ENCODE assay signal across 19 cellular contexts in genomic region chr18:32110005-32110404, GRCh38. TPM values are rescaled to one million over a fixed set of nuclear protein-coding genes. Genes with fewer than 3 reads are reported as not detected.
A peak's percentile ranks its signal among the peaks of the same experiment; 100 is the strongest.
DNase-seq lines count a peak whose midpoint lies in the region; ATAC-seq and TF ChIP-seq lines count a peak whose summit lies in the region.
"Had no signal": no experiment of that assay in that cellular context is flagged by ENCODE, and none has a peak within 500 bp of the region (broad histone marks: within the 10 kb centered on the region; RNA-seq: fewer than 3 reads in every experiment).

No MANE protein-coding gene starts in this region.

- H3K4me1 Mint-ChIP-seq in activated T-cell treated with anti-CD3 and anti-CD28 coated beads, Interleukin-2, amount 50 U/mL, for 72 hours (ENCODE audit: low read depth) = peaks cover 77% of the 10 kb centered on the region
- H3K4me1 Mint-ChIP-seq in activated T-cell treated with anti-CD3 and anti-CD28 coated beads, Interleukin-2, amount 50 U/mL, for 4 hours (ENCODE audit: low read depth) = peaks cover 54% of the 10 kb centered on the region
- no peaks in the 10 kb centered on the region for H3K4me1 Mint-ChIP-seq in WTC11
- H3K4me1 Mint-ChIP-seq: H9 had no signal

- no peak overlapping the region for H3K4me3 Mint-ChIP-seq in activated T-cell treated with anti-CD3 and anti-CD28 coated beads, Interleukin-2, amount 50 U/mL, for 72 hours
- H3K4me3 Mint-ChIP-seq in activated T-cell treated with anti-CD3 and anti-CD28 coated beads, Interleukin-2, amount 50 U/mL, for 4 hours = no peak overlapping the region
- no peak overlapping the region for H3K4me3 Mint-ChIP-seq in WTC11
- H3K4me3 Mint-ChIP-seq: B cell; CD4-positive, CD25-positive, alpha-beta regulatory T cell; CD8-positive, alpha-beta memory T cell; H9 had no signal

- no peaks in the 10 kb centered on the region for H3K36me3 ChIP-seq in A673 (ENCODE audit: insufficient read depth, low read length, poor library complexity, severe bottlenecking)
- peaks cover 25% of the 10 kb centered on the region for H3K36me3 ChIP-seq in neutrophil

- peak overlapping the region; percentile 82 for H3K27ac Mint-ChIP-seq in activated T-cell treated with anti-CD3 and anti-CD28 coated beads, Interleukin-2, amount 50 U/mL, for 72 hours
- H3K27ac Mint-ChIP-seq in WTC11 = no peak overlapping the region
- H3K27ac Mint-ChIP-seq: B cell, H9 had no signal

- H3K27me3 ChIP-seq in A673 (replicated peaks; ENCODE audit: insufficient read depth, low read depth, low read length, poor library complexity) (no peaks in the 10 kb centered on the region), neutrophil (no peaks in the 10 kb centered on the region)
- H3K27me3 ChIP-seq: BLaER1 treated with 17β-estradiol and CSF1 and Interleukin-3, amounts not matched to agents 10 nM and 100 nM had no signal

- peaks cover 4 to 23% of the 10 kb centered on the region in 2 donors for H3K36me3 Mint-ChIP-seq in activated T-cell treated with anti-CD3 and anti-CD28 coated beads, Interleukin-2, amount 50 U/mL, for 72 hours (ENCODE audit: insufficient read depth in 2 of 2)
- H3K36me3 Mint-ChIP-seq in activated T-cell treated with anti-CD3 and anti-CD28 coated beads, Interleukin-2, amount 50 U/mL, for 4 hours (ENCODE audit: insufficient read depth) = peaks cover 19% of the 10 kb centered on the region
- peaks cover 23% of the 10 kb centered on the region for H3K36me3 Mint-ChIP-seq in WTC11

- H3K4me1 ChIP-seq in A673 (ENCODE audit: insufficient read depth, low read length, poor library complexity, severe bottlenecking) (peaks cover 6% of the 10 kb centered on the region), neutrophil (ENCODE audit: control insufficient read depth in 1 of 2, insufficient read depth in 1 of 2, low read depth in 1 of 2, low read length in 1 of 2) (peaks cover 25 to 34% of the 10 kb centered on the region in 2 experiments)

- H3K4me3 ChIP-seq in A673 (ENCODE audit: low read depth, low read length, poor library complexity, severe bottlenecking) (no peak overlapping the region), neutrophil (ENCODE audit: low read depth in 1 of 2, low read length in 1 of 2) (no peak overlapping the region)
- H3K4me3 ChIP-seq: BLaER1 treated with 17β-estradiol and CSF1 and Interleukin-3, amounts not matched to agents 10 nM and 100 nM; GM12878 had no signal

- H3K27me3 Mint-ChIP-seq in activated T-cell treated with anti-CD3 and anti-CD28 coated beads, Interleukin-2, amount 50 U/mL, for 72 hours (ENCODE audit: low read depth) = no peaks in the 10 kb centered on the region
- H3K27me3 Mint-ChIP-seq in activated T-cell treated with anti-CD3 and anti-CD28 coated beads, Interleukin-2, amount 50 U/mL, for 4 hours (ENCODE audit: low read depth) = no peaks in the 10 kb centered on the region
- H3K27me3 Mint-ChIP-seq in WTC11 (ENCODE audit: low read depth) = no peaks in the 10 kb centered on the region
- H3K27me3 Mint-ChIP-seq: B cell; CD4-positive, CD25-positive, alpha-beta regulatory T cell; CD8-positive, alpha-beta memory T cell had no signal

- H3K9me3 Mint-ChIP-seq in activated T-cell treated with anti-CD3 and anti-CD28 coated beads, Interleukin-2, amount 50 U/mL, for 72 hours = no peaks in the 10 kb centered on the region
- H3K9me3 Mint-ChIP-seq in activated T-cell treated with anti-CD3 and anti-CD28 coated beads, Interleukin-2, amount 50 U/mL, for 4 hours = no peaks in the 10 kb centered on the region
- H3K9me3 Mint-ChIP-seq in WTC11 = no peaks in the 10 kb centered on the region
- H3K9me3 Mint-ChIP-seq: CD4-positive, CD25-positive, alpha-beta regulatory T cell; CD8-positive, alpha-beta memory T cell; H9 had no signal

- intact Hi-C loops in A673 (cut with micrococcal nuclease; ENCODE audit: unreplicated experiment) = no loop called here

- no TSS peak for BruUV-seq in A673 (replicated peaks; lab: Mats Ljungman, UMichigan)

- peak overlapping the region; percentile 53 for H3K27ac ChIP-seq in A673 (ENCODE audit: low read depth, low read length, poor library complexity, severe bottlenecking)
- H3K27ac ChIP-seq in neutrophil = peak overlapping the region; percentile 72
- H3K27ac ChIP-seq: BLaER1 treated with 17β-estradiol and CSF1 and Interleukin-3, amounts not matched to agents 10 nM and 100 nM had no signal

- ATAC-seq in activated T-cell treated with anti-CD3 and anti-CD28 coated beads, Interleukin-2, amount 50 U/mL, for 72 hours (replicated peaks in 1 of 2) = no peak
- ATAC-seq in activated T-cell treated with anti-CD3 and anti-CD28 coated beads, Interleukin-2, amount 50 U/mL, for 4 hours = no peak
- ATAC-seq in WTC11 (no peak), GM19023 (IDR thresholded peaks at IDR 0.05; ENCODE audit: unreplicated experiment) (no peak)
- ATAC-seq: GM12878 had no signal

- no peaks in the 10 kb centered on the region for H3K9me3 ChIP-seq in A673 (ENCODE audit: low read depth, low read length, poor library complexity, severe bottlenecking)
- H3K9me3 ChIP-seq in neutrophil = no peaks in the 10 kb centered on the region
- H3K9me3 ChIP-seq: BLaER1 treated with 17β-estradiol and CSF1 and Interleukin-3, amounts not matched to agents 10 nM and 100 nM had no signal

- TF ChIP-seq CTCF in A673 (conservative IDR thresholded peaks at IDR 0.05; ENCODE audit: low read depth, low read length) (no peak), WTC11 (IDR thresholded peaks at IDR 0.05) (no peak), neutrophil (IDR thresholded peaks at IDR 0.05) (no peak)

- DNase-seq in activated T-cell treated with anti-CD3 and anti-CD28 coated beads, Interleukin-2, amount 50 U/mL, for 72 hours = no peak
- no peak for DNase-seq in activated T-cell treated with anti-CD3 and anti-CD28 coated beads, Interleukin-2, amount 50 U/mL, for 4 hours
- DNase-seq in A673 (ENCODE audit: low spot score) (no peak), WTC11 (ENCODE audit: low spot score) (no peak), NCI-H2029 treated with DMSO at 0.1 percent for 48 hours (lab: John Stamatoyannopoulos, UW) (no peak)
- DNase-seq: 8988T; CD4-positive, CD25-positive, alpha-beta regulatory T cell; CD8-positive, alpha-beta memory T cell; COR-L47; DMS 273 treated with DMSO at 0.1 percent for 48 hours; DMS53; DND-41; EL; H9 had no signal

- POLR2A ChIA-PET in A673 (lab: Charles Lee; ENCODE audit: low non-redundant PET) (no interaction called here), WTC11 (lab: Charles Lee) (no interaction called here)

- CTCF ChIA-PET in A673 (lab: Charles Lee) = no interaction called here
- CTCF ChIA-PET in WTC11 (lab: Charles Lee) = no interaction called here

TF ChIP-seq in WTC11, 78 proteins besides CTCF, POLR2A, EP300 and RAD21:
- TF ChIP-seq NR3C1 (CRISPR knock-in tag; conservative IDR thresholded peaks at IDR 0.05; ENCODE audit: low read depth) (no peak), ZNF121 (CRISPR knock-in tag; IDR thresholded peaks at IDR 0.05) (peak; percentile 76; the same call in 1 of the 2 replicates)

RNA-seq across cellular contexts. Expression of gene RNF138, which starts 18.3 kb away (rescaled TPM):
- total RNA-seq in activated T-cell treated with anti-CD3 and anti-CD28 coated beads, Interleukin-2, amount 50 U/mL, for 72 hours = 10 to 100 TPM; 74.7 to 79.9 TPM
- 100 to 1,000 TPM in 2 of 3 donors, 10 to 100 TPM in 1; 96.0 to 120 (median 104) TPM for total RNA-seq in activated T-cell treated with anti-CD3 and anti-CD28 coated beads, Interleukin-2, amount 50 U/mL, for 4 hours
- 54.2 and 61.8 TPM in 2 replicates for total RNA-seq in A673 (2021)
- 98.4 to 106 TPM (median 103 TPM) in 3 replicates for total RNA-seq in WTC11 (2021)
